25 cellular contexts compared by ENCODE assay signal in the genomic region with DNA sequence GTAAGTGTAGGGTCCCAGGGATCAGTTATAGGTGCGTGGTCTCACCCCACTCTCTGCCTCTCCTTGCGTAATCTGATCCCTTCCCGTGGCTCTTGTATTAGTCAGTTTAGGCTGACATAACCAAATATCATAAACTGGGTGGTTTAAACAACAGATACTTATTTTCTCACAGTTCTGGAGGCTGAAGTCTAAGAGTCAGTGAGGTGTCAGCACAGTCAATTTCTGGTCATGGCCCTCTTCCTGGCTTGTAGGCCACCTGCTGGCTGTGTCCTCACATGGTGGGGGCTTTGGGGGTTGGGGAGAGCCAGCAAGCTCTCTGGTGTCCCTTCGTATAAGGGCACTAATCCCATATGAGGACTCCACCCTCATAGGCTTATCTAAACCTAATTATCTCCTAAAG. TPM values are rescaled to one million over a fixed set of nuclear protein-coding genes. Genes with fewer than 3 reads are reported as not detected.
"Had no signal": no experiment of that assay in that cellular context is flagged by ENCODE, and none has a peak within 500 bp of the region (broad histone marks: within the 10 kb centered on the region; RNA-seq: fewer than 3 reads in every experiment).

No MANE protein-coding gene starts in this region.

- H3K4me3 ChIP-seq: adrenal gland, colonic mucosa, dorsolateral prefrontal cortex, esophagus squamous epithelium, gastroesophageal sphincter, prostate gland, upper lobe of left lung had no signal

- FAIRE-seq: bronchial epithelial cell, TTC549 had no signal

- H3K4me1 Mint-ChIP-seq: WTC11 had no signal

- ATAC-seq: effector memory CD8-positive, alpha-beta T cell; gastroesophageal sphincter; left cardiac atrium; natural killer cell treated with Interleukin-12 subunit alpha and Interleukin-12 subunit beta and Interleukin-15 and Interleukin-18, amount 100 ng/mL, for 72 hours; stimulated activated naive CD8-positive, alpha-beta T cell treated with anti-CD3 and anti-CD28 coated beads, Interleukin-15, Interleukin-2, amounts not matched to agents 100 U/mL and 50 U/mL, for 24 hours; WTC11 had no signal

- H3K4me3 Mint-ChIP-seq: activated naive CD8-positive, alpha-beta T cell; effector memory CD8-positive, alpha-beta T cell; natural killer cell treated with Interleukin-12 subunit alpha and Interleukin-12 subunit beta and Interleukin-15 and Interleukin-18, amount 100 ng/mL, for 72 hours; WTC11 had no signal

- H3K9me3 ChIP-seq: adrenal gland, colonic mucosa, esophagus squamous epithelium, gastroesophageal sphincter, prostate gland, upper lobe of left lung had no signal

- H3K27me3 ChIP-seq: adrenal gland, colonic mucosa, dorsolateral prefrontal cortex, esophagus squamous epithelium, upper lobe of left lung had no signal

- H3K9me3 Mint-ChIP-seq: activated T-helper 2 cell treated with anti-CD3 and anti-CD28 coated beads, Interferon-gamma antibody, Interleukin-2, Interleukin-4, amounts not matched to agents 10 μg/mL and 5 μg/mL and 100 μg/mL, durations not matched to agents 14 hours and 24 hours and 36 hours; effector memory CD8-positive, alpha-beta T cell; natural killer cell treated with Interleukin-12 subunit alpha and Interleukin-12 subunit beta and Interleukin-15 and Interleukin-18, amount 100 ng/mL, for 72 hours; WTC11 had no signal

- H3K27ac Mint-ChIP-seq: activated naive CD8-positive, alpha-beta T cell; activated T-helper 2 cell treated with anti-CD3 and anti-CD28 coated beads, Interferon-gamma antibody, Interleukin-2, Interleukin-4, amounts not matched to agents 10 μg/mL and 5 μg/mL and 100 μg/mL, durations not matched to agents 14 hours and 24 hours and 36 hours; effector memory CD8-positive, alpha-beta T cell; natural killer cell treated with Interleukin-12 subunit alpha and Interleukin-12 subunit beta and Interleukin-15 and Interleukin-18, amount 100 ng/mL, for 72 hours; WTC11 had no signal

- DNase-seq: activated naive CD4-positive, alpha-beta T cell; activated T-cell treated with anti-CD3 and anti-CD28 coated beads, Interleukin-2, amount 50 U/mL, for 1 hour; adrenal gland; colonic mucosa; dorsolateral prefrontal cortex; effector memory CD8-positive, alpha-beta T cell; esophagus squamous epithelium; head of caudate nucleus; islet precursor cell; left cardiac atrium; midbrain; stimulated activated CD4-positive, alpha-beta T cell treated with anti-CD3 and anti-CD28 coated beads, Interleukin-4, amount 100 ng/mL, for 24 hours; stimulated activated naive CD8-positive, alpha-beta T cell treated with anti-CD3 and anti-CD28 coated beads, Interleukin-15, Interleukin-2, amounts not matched to agents 100 U/mL and 50 U/mL, for 24 hours; upper lobe of left lung had no signal

- H3K4me1 ChIP-seq: esophagus squamous epithelium, gastroesophageal sphincter, upper lobe of left lung had no signal

- H3K36me3 Mint-ChIP-seq: activated naive CD8-positive, alpha-beta T cell; natural killer cell treated with Interleukin-12 subunit alpha and Interleukin-12 subunit beta and Interleukin-15 and Interleukin-18, amount 100 ng/mL, for 72 hours; WTC11 had no signal

- H3K27ac ChIP-seq: adrenal gland, colonic mucosa, esophagus squamous epithelium, gastroesophageal sphincter, prostate gland, upper lobe of left lung had no signal

- H3K36me3 ChIP-seq: adrenal gland, colonic mucosa, esophagus squamous epithelium, gastroesophageal sphincter, prostate gland, upper lobe of left lung had no signal

- H3K27me3 Mint-ChIP-seq: activated naive CD8-positive, alpha-beta T cell had no signal

RNA-seq across cellular contexts. Expression of a gene that starts 32.3 kb away (rescaled TPM):
- total RNA-seq: activated T-helper 2 cell treated with anti-CD3 and anti-CD28 coated beads, Interferon-gamma antibody, Interleukin-2, Interleukin-4, amounts not matched to agents 10 μg/mL and 5 μg/mL and 100 μg/mL, durations not matched to agents 14 hours and 24 hours and 36 hours; bronchial epithelial cell; esophagus squamous epithelium; left cardiac atrium; liver; natural killer cell treated with Interleukin-12 subunit alpha and Interleukin-12 subunit beta and Interleukin-15 and Interleukin-18, amount 100 ng/mL, for 72 hours; osteocyte; subcutaneous adipose tissue; WTC11 had no signal
- polyA plus RNA-seq: liver had no signal
